In the genomic region with DNA sequence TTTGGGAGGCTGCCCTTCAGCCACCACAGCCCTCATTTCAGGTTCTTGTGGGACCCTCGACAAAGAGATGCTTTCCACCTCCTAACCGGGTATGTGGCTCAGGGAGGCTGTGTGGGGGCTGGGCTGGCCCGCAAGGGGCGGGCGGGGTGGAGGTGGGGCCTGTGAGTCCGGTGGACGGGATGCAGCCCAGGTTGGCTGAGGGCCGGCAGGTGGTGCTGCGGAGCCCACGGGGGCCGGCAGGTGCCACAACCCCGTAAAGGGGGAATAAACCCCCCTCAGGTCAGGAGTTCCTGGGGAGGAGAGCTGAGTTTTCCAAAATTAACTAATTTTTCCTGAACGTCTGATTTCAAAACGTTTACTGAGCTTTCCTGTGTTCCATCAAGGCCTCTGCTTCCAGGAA, we compare ENCODE assay signal across 10 cellular contexts. TPM values are rescaled to one million over a fixed set of nuclear protein-coding genes. Genes with fewer than 3 reads are reported as not detected.
A peak's percentile ranks its signal among the peaks of the same experiment; 100 is the strongest.
DNase-seq lines count a peak whose midpoint lies in the region; ATAC-seq and TF ChIP-seq lines count a peak whose summit lies in the region.
"Had no signal": no experiment of that assay in that cellular context is flagged by ENCODE, and none has a peak within 500 bp of the region (broad histone marks: within the 10 kb centered on the region; RNA-seq: fewer than 3 reads in every experiment).

No MANE protein-coding gene starts in this region.

- H3K18ac ChIP-seq in mesendoderm (ENCODE audit: low read length), result no peak overlapping the region

- H3K4ac ChIP-seq in mesendoderm (ENCODE audit: low read depth, low read length), result no peak overlapping the region

- RAD21 ChIA-PET in HCT116 (lab: Charles Lee; ENCODE audit: low non-redundant PET in 1 of 2, low total read pairs in 2 of 2, uncharacterized antibody in 2 of 2, unreplicated experiment in 2 of 2), result no interaction called here

- H3K4me2 ChIP-seq in HCT116 (ENCODE audit: low read length) (peak overlapping the region; percentile 39; the same call in 1 of the 2 replicates), mesendoderm (ENCODE audit: low read length) (no peak overlapping the region)

- no TSS peak for BruUV-seq in HCT116 (replicated peaks; lab: Mats Ljungman, UMichigan)

- no peaks in the 10 kb centered on the region for H3K36me3 ChIP-seq in HCT116 (ENCODE audit: control insufficient read depth in 1 of 2, insufficient read depth in 2 of 2, low read length in 2 of 2)
- H3K36me3 ChIP-seq in mesendoderm (ENCODE audit: control insufficient read depth, insufficient read depth, low read length), result no peaks in the 10 kb centered on the region
- H3K36me3 ChIP-seq: ascending aorta had no signal

- H4K5ac ChIP-seq in mesendoderm (ENCODE audit: low read length), result no peak overlapping the region

- H2BK5ac ChIP-seq in mesendoderm (ENCODE audit: low read length), result no peak overlapping the region

- no peaks in the 10 kb centered on the region for H3K79me2 ChIP-seq in HCT116 (ENCODE audit: insufficient read depth, low read length)
- H3K79me2 ChIP-seq in mesendoderm (ENCODE audit: control insufficient read depth, insufficient read depth, low read length), result no peaks in the 10 kb centered on the region

- no peak overlapping the region for H2AK5ac ChIP-seq in mesendoderm (ENCODE audit: low read length)

- no peak for TF ChIP-seq POLR2A in HCT116 (IDR thresholded peaks at IDR 0.05; ENCODE audit: borderline replicate concordance, extremely low read depth, insufficient read depth, insufficient read length)

- H3K9me2 ChIP-seq in HCT116 (ENCODE audit: insufficient read depth), result no peaks in the 10 kb centered on the region

- H3K27ac ChIP-seq in HCT116 (ENCODE audit: low read depth, low read length), result no peak overlapping the region
- no peak overlapping the region for H3K27ac ChIP-seq in mesendoderm (ENCODE audit: low read depth, low read length)
- no peak overlapping the region for H3K27ac ChIP-seq in caudate nucleus (ENCODE audit: low read depth, low read length)
- H3K27ac ChIP-seq: ascending aorta had no signal

- H3K9ac ChIP-seq in HCT116 (ENCODE audit: low read length), result no peak overlapping the region
- no peak overlapping the region for H3K9ac ChIP-seq in mesendoderm (ENCODE audit: low read length)

- H3K79me1 ChIP-seq in mesendoderm (ENCODE audit: low read length), result no peaks in the 10 kb centered on the region

- H3K27me3 ChIP-seq in HCT116 (ENCODE audit: insufficient read depth, low read length) (no peaks in the 10 kb centered on the region), mesendoderm (ENCODE audit: insufficient read depth, low read length, poor library complexity) (no peaks in the 10 kb centered on the region)
- H3K27me3 ChIP-seq: ascending aorta had no signal

- DNase-seq in Daoy (ENCODE audit: low read depth) (peak; percentile 38), HCT116 (ENCODE audit: low read depth, low spot score) (no peak), astrocyte of the hippocampus (ENCODE audit: low read depth, low spot score) (peak; percentile 56), mesendoderm (peak; percentile 66), caudate nucleus (lab: John Stamatoyannopoulos, UW) (no peak)
- DNase-seq in central memory CD4-positive, alpha-beta T cell, result no peak
- no peak for DNase-seq in effector CD8-positive, alpha-beta T cell (lab: John Stamatoyannopoulos, UW)
- DNase-seq: NCI-H2107 had no signal

- POLR2A ChIA-PET in HCT116 (lab: Charles Lee), result no interaction called here

- no peak overlapping the region for H4K8ac ChIP-seq in mesendoderm (ENCODE audit: low read depth, low read length)

- H3K4me3 ChIP-seq in HCT116 (replicated peaks in 1 of 2; ENCODE audit: low read depth in 1 of 2, low read length in 2 of 2), result no peak overlapping the region
- no peak overlapping the region for H3K4me3 ChIP-seq in mesendoderm (ENCODE audit: low read length)
- H3K4me3 ChIP-seq: ascending aorta had no signal

- TF ChIP-seq CTCF in HCT116 (IDR thresholded peaks at IDR 0.05 in 2 of 3, conservative IDR thresholded peaks at IDR 0.05 in 1 of 3; ENCODE audit: borderline replicate concordance in 1 of 3, insufficient read depth in 1 of 3, low read depth in 2 of 3, low read length in 2 of 3), result peak; percentile 52 to 76 (median 70)

- no peak overlapping the region for H3K23ac ChIP-seq in mesendoderm (ENCODE audit: low read length)

- CTCF ChIA-PET in HCT116 (lab: Charles Lee), result interaction anchor here (1.7 to 2.7 kb wide), 2 partner anchors 16 to 39 kb away, joined by 9 to 11 read pairs; a partner anchor contains a TSS

- no peaks in the 10 kb centered on the region for H4K20me1 ChIP-seq in HCT116 (ENCODE audit: insufficient read depth)

- no CpG with 5 or more reads among the region's 14 CpGs for WGBS in mesendoderm (ENCODE audit: extremely low coverage, insufficient coverage, low lambda C conversion rate)

- no peaks in the 10 kb centered on the region for H3K9me3 ChIP-seq in HCT116 (ENCODE audit: control insufficient read depth in 1 of 2, insufficient read depth in 1 of 2, low read depth in 1 of 2, low read length in 2 of 2)
- H3K9me3 ChIP-seq: ascending aorta had no signal

- TF ChIP-seq RAD21 in HCT116 (IDR thresholded peaks at IDR 0.05; ENCODE audit: low read depth), result peak; percentile 65

- no peak overlapping the region for H2BK120ac ChIP-seq in mesendoderm (ENCODE audit: low read depth, low read length)

- no peak overlapping the region for H2AFZ ChIP-seq in HCT116 (ENCODE audit: low read depth, low read length, poor library complexity, severe bottlenecking)

- ATAC-seq in HCT116, result peak; percentile 81
- no peak for ATAC-seq in GM21447 (IDR thresholded peaks at IDR 0.05; ENCODE audit: unreplicated experiment)

- H3K4me1 ChIP-seq in HCT116 (ENCODE audit: control insufficient read depth in 1 of 2, insufficient read depth in 2 of 2, low read length in 2 of 2), result peaks cover 2 to 18% of the 10 kb centered on the region in 2 experiments; a peak in 3 of 4 replicates
- H3K4me1 ChIP-seq in mesendoderm (ENCODE audit: control insufficient read depth, low read depth, low read length), result no peaks in the 10 kb centered on the region

- intact Hi-C loops in HCT116 (cut with micrococcal nuclease), result loop anchor here (2.0 kb wide), 1 partner anchor 39 kb away; no protein-coding TSS in a partner anchor

- no peak overlapping the region for H3K56ac ChIP-seq in mesendoderm (ENCODE audit: low read length)

- H2BK15ac ChIP-seq in mesendoderm (replicated peaks; ENCODE audit: low read depth), result no peak overlapping the region

TF ChIP-seq in HCT116, 20 proteins besides CTCF, POLR2A, EP300 and RAD21:
- TF ChIP-seq ZNF274 (IDR thresholded peaks at IDR 0.05; ENCODE audit: low read depth, low read length), result no peak

RNA-seq across cellular contexts. Expression of a gene that starts 4.9 kb away (rescaled TPM):
- total RNA-seq in Daoy (2014; rRNA removed; shearing (Covaris generic)), result 20.0 and 23.7 TPM in 2 replicates
- total RNA-seq in HCT116 (2021; ENCODE audit: unreplicated experiment), result 32.8 TPM
- 17.5 and 18.0 TPM in 2 replicates for polyA plus RNA-seq in HCT116 (2012)
- polyA plus RNA-seq in mesendoderm (2013, experiment 1 of 2), result 10.0 TPM
- polyA plus RNA-seq in mesendoderm (2013, experiment 2 of 2), result 9.5 TPM

RNA-seq across cellular contexts. Expression of a gene that starts 14.8 kb away (rescaled TPM):
- not detected in 2 replicates for total RNA-seq in Daoy (2014; rRNA removed; shearing (Covaris generic))
- 40.9 TPM for total RNA-seq in HCT116 (2021; ENCODE audit: unreplicated experiment)
- polyA plus RNA-seq in HCT116 (2012), result 76.1 and 104 TPM in 2 replicates
- polyA plus RNA-seq in mesendoderm (2013, experiment 1 of 2), result 0.07 TPM
- 0.03 TPM for polyA plus RNA-seq in mesendoderm (2013, experiment 2 of 2)

RNA-seq across cellular contexts. Expression of a gene that starts 18.8 kb away (rescaled TPM):
- 3.3 and 4.3 TPM in 2 replicates for total RNA-seq in Daoy (2014; rRNA removed; shearing (Covaris generic))
- 74.8 TPM for total RNA-seq in HCT116 (2021; ENCODE audit: unreplicated experiment)
- polyA plus RNA-seq in HCT116 (2012), result 56.8 and 61.7 TPM in 2 replicates
- 1.8 TPM for polyA plus RNA-seq in mesendoderm (2013, experiment 1 of 2)
- 1.6 TPM for polyA plus RNA-seq in mesendoderm (2013, experiment 2 of 2)

RNA-seq across cellular contexts. Expression of a gene that starts 19.5 kb away (rescaled TPM):
- 0.23 and 0.24 TPM in 2 replicates for total RNA-seq in Daoy (2014; rRNA removed; shearing (Covaris generic))
- 22.9 TPM for total RNA-seq in HCT116 (2021; ENCODE audit: unreplicated experiment)
- polyA plus RNA-seq in HCT116 (2012), result 6.8 and 7.7 TPM in 2 replicates
- 1.2 TPM for polyA plus RNA-seq in mesendoderm (2013, experiment 1 of 2)
- 1.1 TPM for polyA plus RNA-seq in mesendoderm (2013, experiment 2 of 2)

RNA-seq across cellular contexts. Expression of a gene that starts 24.8 kb away (rescaled TPM):
- total RNA-seq in Daoy (2014; rRNA removed; shearing (Covaris generic)), result 29.8 and 54.9 TPM in 2 replicates
- 65.4 TPM for total RNA-seq in HCT116 (2021; ENCODE audit: unreplicated experiment)
- polyA plus RNA-seq in HCT116 (2012), result 27.5 and 33.3 TPM in 2 replicates
- 12.5 TPM for polyA plus RNA-seq in mesendoderm (2013, experiment 1 of 2)
- polyA plus RNA-seq in mesendoderm (2013, experiment 2 of 2), result 13.3 TPM

Comparison
In these comparisons a context has a peak if more than half of its experiments do, and no peak if none do; other contexts are left out.
1. DNase-seq: peak in Daoy (single experiment), astrocyte of the hippocampus (single experiment) and mesendoderm (single experiment); none in HCT116 (single experiment), caudate nucleus (0 of 61), central memory CD4-positive, alpha-beta T cell (single experiment) and effector CD8-positive, alpha-beta T cell (single experiment).
2. RNA of a gene that starts 14.8 kb away (total RNA-seq): 40.9 TPM in HCT116 (single experiment); not detected in Daoy; every median in the first group is over 10 times any median in the second.
3. RNA of a gene that starts 18.8 kb away (total RNA-seq): 74.8 TPM in HCT116 (single experiment); 3.3 to 4.3 TPM in Daoy; every median in the first group is over 10 times any median in the second.